In the genomic region with DNA sequence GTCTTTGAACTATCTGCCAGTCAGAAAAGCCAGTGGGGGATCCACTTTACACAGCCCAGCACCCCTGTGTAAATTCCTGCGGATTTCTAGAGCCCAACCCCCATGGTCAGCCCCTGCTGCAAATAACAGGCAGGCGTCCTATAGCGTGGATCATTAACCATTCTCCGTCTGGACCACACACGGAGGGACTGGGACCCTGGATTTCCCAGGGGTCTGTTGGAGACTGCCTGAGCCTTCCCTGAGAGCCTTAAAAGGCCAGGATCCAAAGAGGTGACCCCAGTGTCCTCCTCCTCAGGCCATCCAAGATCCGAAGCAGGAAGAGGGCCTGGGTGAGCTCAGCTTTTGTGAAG, we compare ENCODE assay signal across 15 cellular contexts. TPM values are rescaled to one million over a fixed set of nuclear protein-coding genes. Genes with fewer than 3 reads are reported as not detected.
DNase-seq lines count a peak whose midpoint lies in the region; ATAC-seq and TF ChIP-seq lines count a peak whose summit lies in the region.
"Had no signal": no experiment of that assay in that cellular context is flagged by ENCODE, and none has a peak within 500 bp of the region (broad histone marks: within the 10 kb centered on the region; RNA-seq: fewer than 3 reads in every experiment).

No MANE protein-coding gene starts in this region.

- no peaks in the 10 kb centered on the region for H3K27me3 ChIP-seq in DOHH2 (ENCODE audit: control insufficient read depth, low read length)
- no peaks in the 10 kb centered on the region for H3K27me3 ChIP-seq in colonic mucosa
- peaks cover 4 to 56% (median 28%) of the 10 kb centered on the region in 3 donors for H3K27me3 ChIP-seq in sigmoid colon

- intact Hi-C loops in colonic mucosa (cut with DNase I) (loop anchor here (5.0 to 10.0 kb wide), 4 partner anchors 275 to 1835 kb away; no protein-coding TSS in a partner anchor), sigmoid colon (cut with DNase I) (loop anchor here (2.0 to 5.0 kb wide), 3 partner anchors 830 to 1837 kb away; no protein-coding TSS in a partner anchor), cardiac septum (cut with DNase I) (loop anchor here (5.0 to 10.0 kb wide), 2 partner anchors 585 to 833 kb away; no protein-coding TSS in a partner anchor)

- no peak for TF ChIP-seq POLR2A in sigmoid colon (IDR thresholded peaks at IDR 0.05)

- H3K9me3 ChIP-seq in DOHH2 (ENCODE audit: control insufficient read depth, insufficient read depth, low read length) (no peaks in the 10 kb centered on the region), colonic mucosa (no peaks in the 10 kb centered on the region), sigmoid colon (no peaks in the 10 kb centered on the region)

- peak overlapping the region; percentile 49; the same call in 1 of the 2 replicates for H3K4me2 ChIP-seq in DOHH2 (ENCODE audit: low read length)

- peak; percentile 15 for DNase-seq in colonic mucosa
- DNase-seq in sigmoid colon: peak; percentile 28
- no peak for DNase-seq in hippocampal formation (lab: John Stamatoyannopoulos, UW)
- no peak for DNase-seq in cardiac septum (ENCODE audit: low spot score)
- DNase-seq in OCI-M1 (lab: John Stamatoyannopoulos, UW): no peak
- no peak for DNase-seq in SHP77 treated with DMSO at 0.1 percent for 48 hours (lab: John Stamatoyannopoulos, UW)
- DNase-seq: DMS 273 treated with DMSO at 0.1 percent for 48 hours, NCI-H1436 treated with DMSO at 0.1 percent for 48 hours, NCI-H2081 treated with DMSO at 0.1 percent for 48 hours, SIG-M5 had no signal

- WGBS in sigmoid colon, 2 donors: 28 to 36% methylated on average over 6 of the region's 6 CpGs

- no peak overlapping the region for H3K4me3 ChIP-seq in DOHH2 (ENCODE audit: low read length)
- H3K4me3 ChIP-seq in colonic mucosa: no peak overlapping the region
- no peak overlapping the region for H3K4me3 ChIP-seq in sigmoid colon

- no peaks in the 10 kb centered on the region for H3K9me2 ChIP-seq in DOHH2 (replicated peaks; ENCODE audit: control insufficient read depth, low read length)

- no peak for TF ChIP-seq EP300 in sigmoid colon (IDR thresholded peaks at IDR 0.05)

- TF ChIP-seq CTCF in DOHH2 (IDR thresholded peaks at IDR 0.05; ENCODE audit: low read depth, low read length, poor library complexity, severe bottlenecking) (no peak), colonic mucosa (IDR thresholded peaks at IDR 0.05) (no peak), sigmoid colon (IDR thresholded peaks at IDR 0.05) (no peak)

- no peaks in the 10 kb centered on the region for H4K20me1 ChIP-seq in DOHH2 (ENCODE audit: control insufficient read depth, insufficient read depth, low read depth, low read length)

- H3K4me1 ChIP-seq in DOHH2 (ENCODE audit: control insufficient read depth, low read length) (peaks cover 10% of the 10 kb centered on the region), colonic mucosa (peaks cover 5% of the 10 kb centered on the region), sigmoid colon (peaks cover 0 to 8% (median 7%) of the 10 kb centered on the region in 4 donors)

- H3K79me2 ChIP-seq in DOHH2 (ENCODE audit: control insufficient read depth, low read length): no peaks in the 10 kb centered on the region

- no peaks in the 10 kb centered on the region for H3F3A ChIP-seq in DOHH2 (ENCODE audit: control insufficient read depth, insufficient read depth)

- H3K36me3 ChIP-seq in DOHH2 (ENCODE audit: control insufficient read depth, low read length) (no peaks in the 10 kb centered on the region), colonic mucosa (no peaks in the 10 kb centered on the region), sigmoid colon (no peaks in the 10 kb centered on the region)

- H3K9ac ChIP-seq in colonic mucosa (ENCODE audit: low read depth in 2 of 2, low read length in 2 of 2): no peak overlapping the region

- H3K27ac ChIP-seq in DOHH2 (ENCODE audit: low read depth, low read length) (no peak overlapping the region), colonic mucosa (no peak overlapping the region), sigmoid colon (no peak overlapping the region)

- ATAC-seq in HG03432 (IDR thresholded peaks at IDR 0.05; ENCODE audit: unreplicated experiment): peak; percentile 1

RNA-seq across cellular contexts. Expression of a gene that starts 11.2 kb away (rescaled TPM):
- total RNA-seq in colonic mucosa (under 1 TPM; 0.30 to 0.37 TPM), sigmoid colon (1 to 10 TPM in 3 of 4 donors, under 1 TPM in 1; 0.66 to 4.7 (median 1.5) TPM), cardiac septum (3.0 TPM)
- polyA plus RNA-seq in sigmoid colon: 1 to 10 TPM in 1 of 3 donors, not detected in 2; 1.1 TPM
- total RNA-seq: A673, MCF 10A, RPMI7951 had no signal

Comparison
In these comparisons a context has a peak if more than half of its experiments do, and no peak if none do; other contexts are left out.
1. DNase-seq: peak in colonic mucosa (single experiment) and sigmoid colon (single experiment); none in hippocampal formation (0 of 2), cardiac septum (single experiment), OCI-M1 (single experiment) and SHP77 treated with DMSO at 0.1 percent for 48 hours (single experiment).